In genomic region chr12:89033062-89033461, GRCh38 we compare ENCODE assay signal across 14 cellular contexts.
DNase-seq lines count a peak whose midpoint lies in the region; ATAC-seq and TF ChIP-seq lines count a peak whose summit lies in the region.
"Had no signal": no experiment of that assay in that cellular context is flagged by ENCODE, and none has a peak within 500 bp of the region (broad histone marks: within the 10 kb centered on the region; RNA-seq: fewer than 3 reads in every experiment).

No MANE protein-coding gene starts in this region.

- H3K36me3 Mint-ChIP-seq in T-helper 2 cell treated with Interferon-gamma antibody and Interleukin-4, amounts not matched to agents 5 μg/mL and 100 μg/mL, for 36 hours (ENCODE audit: low read depth) = peaks cover 41% of the 10 kb centered on the region
- peaks cover 17% of the 10 kb centered on the region for H3K36me3 Mint-ChIP-seq in natural killer cell treated with Interleukin-12 subunit alpha and Interleukin-12 subunit beta and Interleukin-15 and Interleukin-18, amount 100 ng/mL, for 72 hours
- H3K36me3 Mint-ChIP-seq in natural killer cell (no peaks in the 10 kb centered on the region), chondrocyte (ENCODE audit: low read depth) (no peaks in the 10 kb centered on the region)
- no peaks in the 10 kb centered on the region for H3K36me3 Mint-ChIP-seq in activated T-helper 17 cell treated with anti-CD3 and anti-CD28 coated beads, Interleukin-2, amount 50 U/mL, for 72 hours (ENCODE audit: low read depth)
- H3K36me3 Mint-ChIP-seq: CD14-positive monocyte; CD8-positive, alpha-beta T cell had no signal

- no peak overlapping the region for H3K27ac Mint-ChIP-seq in T-helper 2 cell treated with Interferon-gamma antibody and Interleukin-4, amounts not matched to agents 5 μg/mL and 100 μg/mL, for 36 hours
- no peak overlapping the region for H3K27ac Mint-ChIP-seq in natural killer cell treated with Interleukin-12 subunit alpha and Interleukin-12 subunit beta and Interleukin-15 and Interleukin-18, amount 100 ng/mL, for 72 hours
- H3K27ac Mint-ChIP-seq in natural killer cell (no peak overlapping the region), chondrocyte (ENCODE audit: unreplicated experiment) (no peak overlapping the region)
- no peak overlapping the region for H3K27ac Mint-ChIP-seq in activated T-helper 17 cell treated with anti-CD3 and anti-CD28 coated beads, Interleukin-2, amount 50 U/mL, for 72 hours
- H3K27ac Mint-ChIP-seq: CD14-positive monocyte; CD8-positive, alpha-beta T cell had no signal

- no peak for TF ChIP-seq CTCF in natural killer cell (IDR thresholded peaks at IDR 0.05)
- no peak for TF ChIP-seq CTCF in chondrocyte (IDR thresholded peaks at IDR 0.05)

- DNase-seq in T-helper 2 cell treated with Interferon-gamma antibody and Interleukin-4, amounts not matched to agents 5 μg/mL and 100 μg/mL, for 36 hours (ENCODE audit: low spot score) = no peak
- DNase-seq in T-helper 2 cell = no peak
- no peak for DNase-seq in natural killer cell treated with Interleukin-12 subunit alpha and Interleukin-12 subunit beta and Interleukin-15 and Interleukin-18, amount 100 ng/mL, for 72 hours (ENCODE audit: low spot score)
- DNase-seq in natural killer cell = no peak
- DNase-seq in chondrocyte (ENCODE audit: low spot score) = no peak
- no peak for DNase-seq in cardiac septum (ENCODE audit: low spot score)
- DNase-seq: CD8-positive, alpha-beta T cell; COR-L47; DMS153; DMS79 treated with DMSO at 0.1 percent for 48 hours; GDM1; GOT3 had no signal

- H3K4me3 Mint-ChIP-seq in T-helper 2 cell treated with Interferon-gamma antibody and Interleukin-4, amounts not matched to agents 5 μg/mL and 100 μg/mL, for 36 hours = peak overlapping the region; percentile 9
- peak overlapping the region; percentile 30 for H3K4me3 Mint-ChIP-seq in natural killer cell treated with Interleukin-12 subunit alpha and Interleukin-12 subunit beta and Interleukin-15 and Interleukin-18, amount 100 ng/mL, for 72 hours
- H3K4me3 Mint-ChIP-seq in natural killer cell (no peak overlapping the region), chondrocyte (ENCODE audit: unreplicated experiment) (no peak overlapping the region)
- H3K4me3 Mint-ChIP-seq in activated T-helper 17 cell treated with anti-CD3 and anti-CD28 coated beads, Interleukin-2, amount 50 U/mL, for 72 hours = no peak overlapping the region
- H3K4me3 Mint-ChIP-seq: CD14-positive monocyte; CD8-positive, alpha-beta T cell had no signal

- intact Hi-C loops in natural killer cell (cut with micrococcal nuclease) (no loop called here), cardiac septum (cut with DNase I) (no loop called here)

- peaks cover 24% of the 10 kb centered on the region for H3K9me3 Mint-ChIP-seq in T-helper 2 cell treated with Interferon-gamma antibody and Interleukin-4, amounts not matched to agents 5 μg/mL and 100 μg/mL, for 36 hours
- peaks cover 6% of the 10 kb centered on the region for H3K9me3 Mint-ChIP-seq in natural killer cell treated with Interleukin-12 subunit alpha and Interleukin-12 subunit beta and Interleukin-15 and Interleukin-18, amount 100 ng/mL, for 72 hours
- H3K9me3 Mint-ChIP-seq in natural killer cell (no peaks in the 10 kb centered on the region), chondrocyte (ENCODE audit: low read depth) (no peaks in the 10 kb centered on the region)
- H3K9me3 Mint-ChIP-seq in activated T-helper 17 cell treated with anti-CD3 and anti-CD28 coated beads, Interleukin-2, amount 50 U/mL, for 72 hours = no peaks in the 10 kb centered on the region
- H3K9me3 Mint-ChIP-seq: CD14-positive monocyte; CD8-positive, alpha-beta T cell had no signal

- H3K27me3 Mint-ChIP-seq in T-helper 2 cell treated with Interferon-gamma antibody and Interleukin-4, amounts not matched to agents 5 μg/mL and 100 μg/mL, for 36 hours (ENCODE audit: low read depth) = no peaks in the 10 kb centered on the region
- no peaks in the 10 kb centered on the region for H3K27me3 Mint-ChIP-seq in natural killer cell treated with Interleukin-12 subunit alpha and Interleukin-12 subunit beta and Interleukin-15 and Interleukin-18, amount 100 ng/mL, for 72 hours
- H3K27me3 Mint-ChIP-seq in natural killer cell (ENCODE audit: low read depth in 2 of 2) (peaks cover 0 to 9% of the 10 kb centered on the region in 2 donors), chondrocyte (ENCODE audit: low read depth) (no peaks in the 10 kb centered on the region)
- H3K27me3 Mint-ChIP-seq in activated T-helper 17 cell treated with anti-CD3 and anti-CD28 coated beads, Interleukin-2, amount 50 U/mL, for 72 hours = no peaks in the 10 kb centered on the region

- peaks cover 54% of the 10 kb centered on the region for H3K4me1 Mint-ChIP-seq in T-helper 2 cell treated with Interferon-gamma antibody and Interleukin-4, amounts not matched to agents 5 μg/mL and 100 μg/mL, for 36 hours (ENCODE audit: low read depth)
- peaks cover 21 to 29% of the 10 kb centered on the region in 2 donors for H3K4me1 Mint-ChIP-seq in natural killer cell treated with Interleukin-12 subunit alpha and Interleukin-12 subunit beta and Interleukin-15 and Interleukin-18, amount 100 ng/mL, for 72 hours (ENCODE audit: low read depth in 2 of 2)
- H3K4me1 Mint-ChIP-seq in natural killer cell (peaks cover 0 to under 1% of the 10 kb centered on the region in 2 donors), chondrocyte (ENCODE audit: low read depth) (no peaks in the 10 kb centered on the region)
- H3K4me1 Mint-ChIP-seq in activated T-helper 17 cell treated with anti-CD3 and anti-CD28 coated beads, Interleukin-2, amount 50 U/mL, for 72 hours = peaks cover 20% of the 10 kb centered on the region
- H3K4me1 Mint-ChIP-seq: CD14-positive monocyte had no signal

- peak in 1 of 2 donors; percentile 31 for ATAC-seq in natural killer cell treated with Interleukin-12 subunit alpha and Interleukin-12 subunit beta and Interleukin-15 and Interleukin-18, amount 100 ng/mL, for 72 hours
- no peak for ATAC-seq in natural killer cell
- peak; percentile 63 for ATAC-seq in activated T-helper 17 cell treated with anti-CD3 and anti-CD28 coated beads, Interleukin-2, amount 50 U/mL, for 72 hours (replicated peaks)
- ATAC-seq: CD8-positive, alpha-beta T cell had no signal

Comparison
In these comparisons a context has a peak if more than half of its experiments do, and no peak if none do; other contexts are left out.
1. H3K4me3 Mint-ChIP-seq: peak in T-helper 2 cell treated with Interferon-gamma antibody and Interleukin-4, amounts not matched to agents 5 μg/mL and 100 μg/mL, for 36 hours (single experiment) and natural killer cell treated with Interleukin-12 subunit alpha and Interleukin-12 subunit beta and Interleukin-15 and Interleukin-18, amount 100 ng/mL, for 72 hours (single experiment); none in natural killer cell (single experiment), activated T-helper 17 cell treated with anti-CD3 and anti-CD28 coated beads, Interleukin-2, amount 50 U/mL, for 72 hours (single experiment) and chondrocyte (single experiment).